Comparison of ENCODE assay signal across 8 cellular contexts in the genomic region with DNA sequence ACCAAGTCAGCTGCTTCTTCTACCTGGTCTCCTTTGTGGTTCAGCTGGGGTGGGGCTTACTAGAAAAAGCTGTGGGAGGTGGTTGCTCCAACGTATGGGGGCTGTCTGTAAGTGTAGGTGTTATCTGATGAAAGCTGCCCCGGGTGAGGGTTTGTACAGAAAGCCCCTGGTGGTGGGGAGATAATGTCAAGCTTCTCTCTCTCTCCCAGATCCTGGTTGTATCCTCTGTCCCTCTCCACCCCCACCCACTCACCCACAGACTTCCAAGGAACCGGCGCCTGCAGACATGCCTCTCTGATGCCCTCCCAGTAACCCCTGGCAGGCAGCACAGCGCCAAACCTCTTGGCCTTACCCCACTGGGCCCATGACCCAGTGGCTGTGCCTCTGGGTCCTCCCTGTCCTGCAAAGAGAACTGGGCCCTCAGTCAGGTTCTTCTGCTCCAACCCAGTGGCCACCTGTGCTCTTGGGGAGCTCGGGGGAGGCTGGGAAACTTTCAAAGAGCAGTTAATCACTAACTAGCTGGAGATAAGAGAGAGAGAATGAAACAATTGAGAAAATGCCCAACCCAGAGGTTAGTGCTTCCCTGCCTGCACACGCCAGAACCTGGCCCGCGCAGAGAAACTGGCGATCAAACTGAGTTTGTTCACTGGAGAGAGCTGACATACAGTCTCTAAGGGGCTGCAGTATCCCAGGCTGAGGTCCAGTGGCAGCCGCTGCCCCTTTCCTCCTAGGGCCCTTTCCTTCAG. TPM values are rescaled to one million over a fixed set of nuclear protein-coding genes. Genes with fewer than 3 reads are reported as not detected.
DNase-seq lines count a peak whose midpoint lies in the region; ATAC-seq and TF ChIP-seq lines count a peak whose summit lies in the region.

No MANE protein-coding gene starts in this region.

- no peak overlapping the region for H3K27ac Mint-ChIP-seq in stimulated activated naive CD8-positive, alpha-beta T cell treated with anti-CD3 and anti-CD28 coated beads, Interleukin-15, amount 100 ng/mL, for 72 hours
- peak overlapping the region; percentile 80 for H3K27ac Mint-ChIP-seq in mesothelial cell of epicardium
- no peak overlapping the region for H3K27ac Mint-ChIP-seq in activated naive CD4-positive, alpha-beta T cell treated with anti-CD3 and anti-CD28 coated beads, Interleukin-2, amount 10 ng/mL, durations not matched to agents 7 days and 5 days

- intact Hi-C loops in mammary epithelial cell (cut with micrococcal nuclease), result no loop called here

- in situ Hi-C loops in mammary epithelial cell (cut with MboI; ENCODE audit: low sequenced_read_pairs in 2 of 2), result no loop called here

- H3K27me3 ChIP-seq in mammary epithelial cell (ENCODE audit: insufficient read depth, low read length), result no peaks in the 10 kb centered on the region

- no TSS peak for BruUV-seq in mammary epithelial cell (replicated peaks; lab: Mats Ljungman, UMichigan)

- H3K79me2 ChIP-seq in mammary epithelial cell (ENCODE audit: insufficient read depth, low read length), result no peaks in the 10 kb centered on the region

- no peak overlapping the region for H3K4me3 Mint-ChIP-seq in stimulated activated naive CD8-positive, alpha-beta T cell treated with anti-CD3 and anti-CD28 coated beads, Interleukin-15, amount 100 ng/mL, for 72 hours
- no peak overlapping the region for H3K4me3 Mint-ChIP-seq in mesothelial cell of epicardium
- H3K4me3 Mint-ChIP-seq in activated naive CD4-positive, alpha-beta T cell treated with anti-CD3 and anti-CD28 coated beads, Interleukin-2, amount 10 ng/mL, durations not matched to agents 7 days and 5 days, result no peak overlapping the region

- H3K9me3 Mint-ChIP-seq in stimulated activated naive CD8-positive, alpha-beta T cell treated with anti-CD3 and anti-CD28 coated beads, Interleukin-15, amount 100 ng/mL, for 72 hours, result no peaks in the 10 kb centered on the region
- H3K9me3 Mint-ChIP-seq in mesothelial cell of epicardium, result peaks cover 9% of the 10 kb centered on the region
- H3K9me3 Mint-ChIP-seq in activated naive CD4-positive, alpha-beta T cell treated with anti-CD3 and anti-CD28 coated beads, Interleukin-2, amount 10 ng/mL, durations not matched to agents 7 days and 5 days, result no peaks in the 10 kb centered on the region

- no peak overlapping the region for H3K4me2 ChIP-seq in mammary epithelial cell (ENCODE audit: insufficient read depth, low read depth, low read length)

- ATAC-seq in stimulated activated naive CD8-positive, alpha-beta T cell treated with anti-CD3 and anti-CD28 coated beads, Interleukin-15, Interleukin-2, amounts not matched to agents 100 U/mL and 50 U/mL, for 24 hours, result peak; percentile 33
- ATAC-seq in stimulated activated naive CD8-positive, alpha-beta T cell treated with anti-CD3 and anti-CD28 coated beads, Interleukin-15, amount 100 ng/mL, for 72 hours, result no peak
- no peak for ATAC-seq in HG03521 (IDR thresholded peaks at IDR 0.05; ENCODE audit: unreplicated experiment)

- H3K27me3 Mint-ChIP-seq in stimulated activated naive CD8-positive, alpha-beta T cell treated with anti-CD3 and anti-CD28 coated beads, Interleukin-15, amount 100 ng/mL, for 72 hours, result peaks cover 33% of the 10 kb centered on the region
- H3K27me3 Mint-ChIP-seq in mesothelial cell of epicardium (ENCODE audit: low read depth), result peaks cover 2% of the 10 kb centered on the region
- peaks cover 27% of the 10 kb centered on the region for H3K27me3 Mint-ChIP-seq in activated naive CD4-positive, alpha-beta T cell treated with anti-CD3 and anti-CD28 coated beads, Interleukin-2, amount 10 ng/mL, durations not matched to agents 7 days and 5 days

- no peak overlapping the region for H3K4me3 ChIP-seq in mammary epithelial cell (replicated peaks in 1 of 3; ENCODE audit: insufficient read depth in 1 of 3, low read depth in 2 of 3, low read length in 3 of 3)

- TF ChIP-seq CTCF in mammary epithelial cell (conservative IDR thresholded peaks at IDR 0.05 in 1 of 2, IDR thresholded peaks at IDR 0.05 in 1 of 2; ENCODE audit: extremely low read depth in 1 of 2, insufficient read depth in 1 of 2, low read depth in 1 of 2, low read length in 2 of 2) (no peak), mesothelial cell of epicardium (IDR thresholded peaks at IDR 0.05; ENCODE audit: unreplicated experiment) (no peak)

- no peaks in the 10 kb centered on the region for H3K36me3 Mint-ChIP-seq in mesothelial cell of epicardium
- H3K36me3 Mint-ChIP-seq in activated naive CD4-positive, alpha-beta T cell treated with anti-CD3 and anti-CD28 coated beads, Interleukin-2, amount 10 ng/mL, durations not matched to agents 7 days and 5 days, result no peaks in the 10 kb centered on the region

- 72% methylated on average over 10 of the region's 11 CpGs for WGBS in mammary epithelial cell (ENCODE audit: low coverage, missing lambda C conversion rate)

- no peak overlapping the region for H3K9ac ChIP-seq in mammary epithelial cell (ENCODE audit: insufficient read depth, low read length)

- H3K27ac ChIP-seq in mammary epithelial cell (ENCODE audit: insufficient read depth, low read depth, low read length), result peak overlapping the region; percentile 68

- H2AFZ ChIP-seq in mammary epithelial cell (ENCODE audit: low read depth, low read length), result peak overlapping the region; percentile 24

- dilution Hi-C loops in mammary epithelial cell (cut with HindIII; ENCODE audit: low sequenced_read_pairs), result no loop called here

- CTCF ChIA-PET in mammary epithelial cell (lab: Charles Lee; ENCODE audit: low non-redundant PET), result no interaction called here
- CTCF ChIA-PET in activated naive CD4-positive, alpha-beta T cell treated with anti-CD3 and anti-CD28 coated beads, Interleukin-2, amount 10 ng/mL, durations not matched to agents 7 days and 5 days (lab: Charles Lee), result no interaction called here

- no peak for DNase-seq in stimulated activated naive CD8-positive, alpha-beta T cell treated with anti-CD3 and anti-CD28 coated beads, Interleukin-15, Interleukin-2, amounts not matched to agents 100 U/mL and 50 U/mL, for 24 hours
- no peak for DNase-seq in stimulated activated naive CD8-positive, alpha-beta T cell treated with anti-CD3 and anti-CD28 coated beads, Interleukin-15, amount 100 ng/mL, for 72 hours
- peak; percentile 33 for DNase-seq in mammary epithelial cell
- no peak for DNase-seq in mesothelial cell of epicardium (ENCODE audit: low spot score in 2 of 2, unreplicated experiment in 2 of 2)
- DNase-seq in cerebellar nuclear complex (lab: John Stamatoyannopoulos, UW), result no peak
- no peak for DNase-seq in activated naive CD4-positive, alpha-beta T cell treated with anti-CD3 and anti-CD28 coated beads, Interleukin-2, amount 10 ng/mL, durations not matched to agents 7 days and 5 days
- DNase-seq in NCI-H1417 treated with DMSO at 0.1 percent for 48 hours (lab: John Stamatoyannopoulos, UW), result no peak

- peaks cover 20% of the 10 kb centered on the region for H3K4me1 ChIP-seq in mammary epithelial cell (ENCODE audit: insufficient read depth, low read length)

- peaks cover 17% of the 10 kb centered on the region for H3K4me1 Mint-ChIP-seq in stimulated activated naive CD8-positive, alpha-beta T cell treated with anti-CD3 and anti-CD28 coated beads, Interleukin-15, amount 100 ng/mL, for 72 hours
- H3K4me1 Mint-ChIP-seq in mesothelial cell of epicardium, result peaks cover 27% of the 10 kb centered on the region
- peaks cover 5% of the 10 kb centered on the region for H3K4me1 Mint-ChIP-seq in activated naive CD4-positive, alpha-beta T cell treated with anti-CD3 and anti-CD28 coated beads, Interleukin-2, amount 10 ng/mL, durations not matched to agents 7 days and 5 days

- H3K9me3 ChIP-seq in mammary epithelial cell (replicated peaks; ENCODE audit: insufficient read depth, low read length), result no peaks in the 10 kb centered on the region

- H4K20me1 ChIP-seq in mammary epithelial cell (ENCODE audit: insufficient read depth, low read length), result no peaks in the 10 kb centered on the region

- no peaks in the 10 kb centered on the region for H3K36me3 ChIP-seq in mammary epithelial cell (ENCODE audit: insufficient read depth, low read length)

RNA-seq across cellular contexts. Expression of gene EHF, which starts 20.4 kb away (rescaled TPM):
- total RNA-seq in mammary epithelial cell (10 to 100 TPM in 1 of 2 donors, 1 to 10 TPM in 1; 9.7 to 41.9 TPM), mesothelial cell of epicardium (1.0 to 1.3 TPM (median 1.2 TPM) in 3 replicates)
- 6.4 TPM for polyA plus RNA-seq in mammary epithelial cell
- polyA minus RNA-seq in mammary epithelial cell, result 5.1 TPM
